ENCODE assay signal across 8 cellular contexts in genomic region chr2:219279151-219279915, GRCh38. TPM values are rescaled to one million over a fixed set of nuclear protein-coding genes. Genes with fewer than 3 reads are reported as not detected.
DNase-seq lines count a peak whose midpoint lies in the region; ATAC-seq and TF ChIP-seq lines count a peak whose summit lies in the region.

DNAJB2 (plus strand) TSS chr2:219279366; CDS start chr2:219279834, 468 bp downstream.

- TF ChIP-seq POLR2A in NB4 (IDR thresholded peaks at IDR 0.05; ENCODE audit: extremely low read depth, insufficient read length): no peak
- TF ChIP-seq POLR2A in gastroesophageal sphincter (IDR thresholded peaks at IDR 0.05): peak; percentile 93 to 95

- CTCF ChIA-PET in activated naive CD4-positive, alpha-beta T cell treated with anti-CD3 and anti-CD28 coated beads, Interleukin-2, amount 10 ng/mL, durations not matched to agents 7 days and 5 days (lab: Charles Lee): interaction anchor here (0.6 to 14.8 kb wide), 9 partner anchors 16 to 109 kb away, joined by 3 to 267 read pairs (median 5); partner anchors contain the start of genes ANKZF1, ATG9A and TUBA4A

- peaks cover 43% of the 10 kb centered on the region for H3K4me1 Mint-ChIP-seq in HFFc6 (ENCODE audit: low read depth)
- H3K4me1 Mint-ChIP-seq in activated naive CD4-positive, alpha-beta T cell treated with anti-CD3 and anti-CD28 coated beads, Interleukin-2, amount 10 ng/mL, durations not matched to agents 7 days and 5 days: peaks cover 42% of the 10 kb centered on the region

- peaks cover 12% of the 10 kb centered on the region; the same call in 1 of the 2 replicates for H3K36me3 Mint-ChIP-seq in HFFc6 (ENCODE audit: low read depth)
- H3K36me3 Mint-ChIP-seq in activated naive CD4-positive, alpha-beta T cell treated with anti-CD3 and anti-CD28 coated beads, Interleukin-2, amount 10 ng/mL, durations not matched to agents 7 days and 5 days: peaks cover 30% of the 10 kb centered on the region

- 0% methylated on average over 2 to 4 of the region's 65 CpGs for WGBS in gastroesophageal sphincter (ENCODE audit: low coverage in 1 of 2), 2 donors

- H3K9ac ChIP-seq in SK-N-MC (ENCODE audit: insufficient read length): peak within 1 kb of the TSS; percentile 73

- peaks cover 4% of the 10 kb centered on the region; the same call in 1 of the 2 replicates for H3K36me3 ChIP-seq in SK-N-MC (ENCODE audit: insufficient read depth, low read length)
- peaks cover 0 to 41% of the 10 kb centered on the region in 2 donors for H3K36me3 ChIP-seq in gastroesophageal sphincter
- H3K36me3 ChIP-seq in neutrophil: peaks cover 35% of the 10 kb centered on the region

- H3K4me3 Mint-ChIP-seq in HFFc6: peak within 1 kb of the TSS; percentile 95
- peak within 1 kb of the TSS; percentile 92 for H3K4me3 Mint-ChIP-seq in activated naive CD4-positive, alpha-beta T cell treated with anti-CD3 and anti-CD28 coated beads, Interleukin-2, amount 10 ng/mL, durations not matched to agents 7 days and 5 days

- TF ChIP-seq CTCF in HFFc6 (IDR thresholded peaks at IDR 0.05): peak; percentile 55
- peak; percentile 34 for TF ChIP-seq CTCF in NB4 (IDR thresholded peaks at IDR 0.05; ENCODE audit: low read depth, low read length)
- peak in 1 of 4 experiments; percentile 29 for TF ChIP-seq CTCF in gastroesophageal sphincter (IDR thresholded peaks at IDR 0.05)
- TF ChIP-seq CTCF in neutrophil (IDR thresholded peaks at IDR 0.05): no peak

- peak within 1 kb of the TSS; percentile 56 for H3K4me3 ChIP-seq in NB4 (ENCODE audit: low read depth, low read length)
- peak within 1 kb of the TSS; percentile 83 for H3K4me3 ChIP-seq in SK-N-MC
- H3K4me3 ChIP-seq in gastroesophageal sphincter: peak within 1 kb of the TSS; percentile 74 to 81
- H3K4me3 ChIP-seq in neutrophil (ENCODE audit: low read depth in 1 of 2, low read length in 1 of 2): peak within 1 kb of the TSS; percentile 81 to 82

- no peaks in the 10 kb centered on the region for H3K9me3 Mint-ChIP-seq in HFFc6
- H3K9me3 Mint-ChIP-seq in activated naive CD4-positive, alpha-beta T cell treated with anti-CD3 and anti-CD28 coated beads, Interleukin-2, amount 10 ng/mL, durations not matched to agents 7 days and 5 days: no peaks in the 10 kb centered on the region

- H3K27me3 Mint-ChIP-seq in HFFc6 (ENCODE audit: insufficient read depth): peaks cover 2% of the 10 kb centered on the region; the same call in 1 of the 2 replicates
- H3K27me3 Mint-ChIP-seq in activated naive CD4-positive, alpha-beta T cell treated with anti-CD3 and anti-CD28 coated beads, Interleukin-2, amount 10 ng/mL, durations not matched to agents 7 days and 5 days: peaks cover 10% of the 10 kb centered on the region

- H3K27me3 ChIP-seq in gastroesophageal sphincter (no peaks in the 10 kb centered on the region), neutrophil (peaks cover 3% of the 10 kb centered on the region)

- ATAC-seq in gastroesophageal sphincter: peak; percentile 94

- H3K27ac ChIP-seq in SK-N-MC: peak within 1 kb of the TSS; percentile 89
- H3K27ac ChIP-seq in gastroesophageal sphincter: peak within 1 kb of the TSS; percentile 95 to 99 (median 96)
- peak within 1 kb of the TSS; percentile 98 for H3K27ac ChIP-seq in neutrophil
- peak within 1 kb of the TSS; percentile 100 for H3K27ac ChIP-seq in substantia nigra (ENCODE audit: low read depth, low read length, poor library complexity, severe bottlenecking)

- peak; percentile 89 for DNase-seq in GM04503 (ENCODE audit: low read depth)
- DNase-seq in HFFc6: peak; percentile 99
- DNase-seq in NB4 (ENCODE audit: low read depth): peak; percentile 99
- peak; percentile 79 for DNase-seq in SK-N-MC (ENCODE audit: low read depth, low spot score)
- peak; percentile 99 for DNase-seq in activated naive CD4-positive, alpha-beta T cell treated with anti-CD3 and anti-CD28 coated beads, Interleukin-2, amount 10 ng/mL, durations not matched to agents 7 days and 5 days
- DNase-seq in substantia nigra (lab: John Stamatoyannopoulos, UW): peak; percentile 85 to 99 (median 98)

- H3K27ac Mint-ChIP-seq in HFFc6: peak within 1 kb of the TSS; percentile 97
- H3K27ac Mint-ChIP-seq in activated naive CD4-positive, alpha-beta T cell treated with anti-CD3 and anti-CD28 coated beads, Interleukin-2, amount 10 ng/mL, durations not matched to agents 7 days and 5 days: peak within 1 kb of the TSS; percentile 98

- peaks cover 4 to 60% (median 15%) of the 10 kb centered on the region in 3 donors for H3K4me1 ChIP-seq in gastroesophageal sphincter
- H3K4me1 ChIP-seq in neutrophil (ENCODE audit: control insufficient read depth in 1 of 2, insufficient read depth in 1 of 2, low read depth in 1 of 2, low read length in 1 of 2): peaks cover 29 to 35% of the 10 kb centered on the region in 2 experiments

- peak; percentile 78 for TF ChIP-seq EP300 in gastroesophageal sphincter (IDR thresholded peaks at IDR 0.05)

- no peaks in the 10 kb centered on the region for H3K9me3 ChIP-seq in SK-N-MC (ENCODE audit: low read depth, low read length)
- H3K9me3 ChIP-seq in gastroesophageal sphincter: no peaks in the 10 kb centered on the region
- H3K9me3 ChIP-seq in neutrophil: no peaks in the 10 kb centered on the region

RNA-seq across cellular contexts. Expression of gene DNAJB2, which starts in this region (rescaled TPM):
- total RNA-seq in HFFc6 (2021; fragmentation: NEBNext Ultra II Directional; extraction: Animal tissue kit (Norgen Biotek cat#: 25700)): 10 to 100 TPM; 39.7 to 45.4 (median 41.5) TPM
- 10 to 100 TPM; 45.3 to 76.1 (median 54.9) TPM for total RNA-seq in gastroesophageal sphincter

Comparison
In these comparisons a context has a peak if more than half of its experiments do, and no peak if none do; other contexts are left out.
1. Peak in every context shown above with its lines: DNase-seq, ATAC-seq, H3K4me3 ChIP-seq and H3K27ac ChIP-seq.